22 cellular contexts compared by ENCODE assay signal in the genomic region with DNA sequence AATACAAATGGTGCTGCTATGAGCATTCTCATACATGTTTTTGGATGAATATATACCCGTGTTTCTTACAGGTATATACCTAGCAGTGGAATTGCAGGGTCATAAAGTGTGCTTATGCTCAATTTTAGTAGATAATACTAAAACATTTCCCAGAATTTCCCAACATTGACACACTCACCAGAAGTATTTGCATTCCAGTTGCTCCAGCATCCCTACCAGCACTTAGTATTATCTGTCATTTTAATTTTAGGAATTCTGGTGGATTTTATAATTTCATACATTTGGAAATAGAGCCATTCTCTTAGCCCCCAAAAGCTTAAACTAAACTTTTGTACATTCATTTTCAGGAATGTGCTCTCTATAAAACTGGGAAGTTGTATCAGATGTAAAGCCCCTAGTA.
A peak's percentile ranks its signal among the peaks of the same experiment; 100 is the strongest.
DNase-seq lines count a peak whose midpoint lies in the region; ATAC-seq, FAIRE-seq and TF ChIP-seq lines count a peak whose summit lies in the region.
"Had no signal": no experiment of that assay in that cellular context is flagged by ENCODE, and none has a peak within 500 bp of the region (broad histone marks: within the 10 kb centered on the region; RNA-seq: fewer than 3 reads in every experiment).

No MANE protein-coding gene starts in this region.

- H3K9me3 ChIP-seq in H9 (ENCODE audit: control insufficient read depth, low read depth, low read length) (peaks cover 5% of the 10 kb centered on the region), H1 (ENCODE audit: insufficient read depth in 2 of 2, low read depth in 1 of 2, low read length in 1 of 2) (peaks cover 3 to 10% of the 10 kb centered on the region in 2 experiments; a peak in 2 of 4 replicates)
- H3K9me3 ChIP-seq: Caco-2 had no signal

- H3K23ac ChIP-seq in H9 (ENCODE audit: insufficient read length, low read depth, low read length) = no peak overlapping the region
- H3K23ac ChIP-seq in H1 (ENCODE audit: insufficient read length) = no peak overlapping the region
- H3K23ac ChIP-seq in mesendoderm (ENCODE audit: low read length) = no peak overlapping the region

- FAIRE-seq in H1 (lab: Jason Lieb, UNC) = no peak
- FAIRE-seq: A549, G401.6, GM12892 had no signal

- no peak overlapping the region for H3K4me2 ChIP-seq in H9 (ENCODE audit: insufficient read depth, insufficient read length, low read length)
- H3K4me2 ChIP-seq in H1 (ENCODE audit: insufficient read depth in 1 of 2, low read depth in 2 of 2, low read length in 2 of 2) = no peak overlapping the region
- H3K4me2 ChIP-seq in mesendoderm (ENCODE audit: low read length) = no peak overlapping the region
- H3K4me2 ChIP-seq: A549, BLaER1 had no signal

- H3K56ac ChIP-seq in H9 (ENCODE audit: insufficient read length, low read depth, low read length) = no peak overlapping the region
- no peak overlapping the region for H3K56ac ChIP-seq in H1 (replicated peaks; ENCODE audit: insufficient read length, low read depth, low read length)
- H3K56ac ChIP-seq in mesendoderm (ENCODE audit: low read length) = no peak overlapping the region

- H3K79me1 ChIP-seq in H9 (ENCODE audit: insufficient read depth, low read depth, low read length, poor library complexity, severe bottlenecking) = no peaks in the 10 kb centered on the region
- no peaks in the 10 kb centered on the region for H3K79me1 ChIP-seq in H1 (ENCODE audit: low read depth, low read length)
- H3K79me1 ChIP-seq in mesendoderm (ENCODE audit: low read length) = no peaks in the 10 kb centered on the region

- POLR2A ChIA-PET in H1 (lab: Charles Lee; ENCODE audit: partially characterized antibody) = interaction anchor here (0.9 kb wide), 1 partner anchor 13 kb away, joined by 3 read pairs; no protein-coding TSS in a partner anchor

- H3K9ac ChIP-seq in H9 (ENCODE audit: extremely low read depth, insufficient read length, low read length) = no peak overlapping the region
- no peak overlapping the region for H3K9ac ChIP-seq in H1 (replicated peaks in 1 of 4; ENCODE audit: extremely low read depth in 1 of 4, low read depth in 3 of 4, low read length in 3 of 4)
- H3K9ac ChIP-seq in mesendoderm (ENCODE audit: low read length) = no peak overlapping the region
- H3K9ac ChIP-seq: BLaER1 had no signal

- H3K18ac ChIP-seq in H9 (ENCODE audit: insufficient read length, low read depth, low read length) (no peak overlapping the region), H1 (ENCODE audit: extremely low read depth, low read length) (no peak overlapping the region), mesendoderm (ENCODE audit: low read length) (no peak overlapping the region)

- TF ChIP-seq POLR2A in H1 (IDR thresholded peaks at IDR 0.05; ENCODE audit: control extremely low read depth in 1 of 2, low read depth in 2 of 2, low read length in 2 of 2) = no peak

- H2BK120ac ChIP-seq in H9 (ENCODE audit: low read depth, low read length, poor library complexity, severe bottlenecking) = no peak overlapping the region
- H2BK120ac ChIP-seq in H1 (replicated peaks; ENCODE audit: low read depth, low read length) = no peak overlapping the region
- H2BK120ac ChIP-seq in mesendoderm (ENCODE audit: low read depth, low read length) = no peak overlapping the region

- TF ChIP-seq EP300 in H1 (IDR thresholded peaks at IDR 0.05; ENCODE audit: borderline replicate concordance in 1 of 2, low read depth in 2 of 2, low read length in 2 of 2) = no peak

- H4K20me1 ChIP-seq in H9 (ENCODE audit: control insufficient read depth, insufficient read depth, insufficient read length) = no peaks in the 10 kb centered on the region
- H4K20me1 ChIP-seq in H1 (replicated peaks in 1 of 2; ENCODE audit: control insufficient read depth in 1 of 2, insufficient read depth in 2 of 2, low read length in 2 of 2) = no peaks in the 10 kb centered on the region

- no peak overlapping the region for H2BK5ac ChIP-seq in H9 (ENCODE audit: insufficient read length, low read length)
- H2BK5ac ChIP-seq in H1 (ENCODE audit: low read depth, low read length) = no peak overlapping the region
- H2BK5ac ChIP-seq in mesendoderm (ENCODE audit: low read length) = no peak overlapping the region

- H4K8ac ChIP-seq in H9 (replicated peaks; ENCODE audit: insufficient read length, low read depth, low read length) = no peak overlapping the region
- H4K8ac ChIP-seq in H1 (ENCODE audit: extremely low read depth, insufficient read depth, low read length) = no peak overlapping the region
- H4K8ac ChIP-seq in mesendoderm (ENCODE audit: low read depth, low read length) = no peak overlapping the region

- H2AFZ ChIP-seq in H9 (ENCODE audit: low read length) = no peak overlapping the region
- no peak overlapping the region for H2AFZ ChIP-seq in H1 (ENCODE audit: low read length)

- H3K9me3 Mint-ChIP-seq in H9 (peaks cover 9 to 20% of the 10 kb centered on the region in 2 experiments), memory B cell (no peaks in the 10 kb centered on the region)
- H3K9me3 Mint-ChIP-seq in stimulated activated naive B cell treated with anti-CD40 and anti-IgM and Interleukin-4, amounts not matched to agents 10 μg/mL and 1 μg/mL and 100 μg/mL, for 72 hours = peaks cover 2 to 3% of the 10 kb centered on the region in 2 donors
- H3K9me3 Mint-ChIP-seq: CD8-positive, alpha-beta T cell had no signal

- CTCF ChIA-PET in H1 (lab: Charles Lee; ENCODE audit: partially characterized antibody) = interaction anchor here (1.0 to 1.7 kb wide), 3 partner anchors 22 to 84 kb away, joined by 3 to 5 read pairs (median 4); no protein-coding TSS in a partner anchor

- H2BK20ac ChIP-seq in H9 (ENCODE audit: low read depth, low read length, poor library complexity, severe bottlenecking) (no peak overlapping the region), H1 (ENCODE audit: low read length) (0 out of 2 replicates have a peak overlapping the region, but pooled peaks have one; percentile 5)

- H3K14ac ChIP-seq in H9 (ENCODE audit: insufficient read depth, low read length) = no peak overlapping the region
- H3K14ac ChIP-seq in H1 (ENCODE audit: insufficient read length) = no peak overlapping the region

- H2BK15ac ChIP-seq in H9 (ENCODE audit: low read depth, low read length) = no peak overlapping the region
- no peak overlapping the region for H2BK15ac ChIP-seq in H1 (ENCODE audit: low read length)
- H2BK15ac ChIP-seq in mesendoderm (replicated peaks; ENCODE audit: low read depth) = no peak overlapping the region

- H3K27ac Mint-ChIP-seq in H9 (peak overlapping the region; percentile 15 to 74 (median 54); a peak in 3 of 7 replicates), memory B cell (peak overlapping the region; percentile 50)
- peak overlapping the region; percentile 69 for H3K27ac Mint-ChIP-seq in stimulated activated naive B cell treated with anti-CD40 and anti-IgM and Interleukin-4, amounts not matched to agents 10 μg/mL and 1 μg/mL and 100 μg/mL, for 72 hours
- H3K27ac Mint-ChIP-seq: B cell had no signal

- TF ChIP-seq CTCF in H9 (conservative IDR thresholded peaks at IDR 0.05) (no peak), H1 (IDR thresholded peaks at IDR 0.05; ENCODE audit: control extremely low read depth in 1 of 3, insufficient read depth in 1 of 3, low read depth in 1 of 3, low read length in 3 of 3) (no peak)

- peaks cover 17% of the 10 kb centered on the region; the same call in 1 of the 2 replicates for H3K4me1 ChIP-seq in H9 (ENCODE audit: insufficient read depth, low read length)
- peaks cover 2 to 29% (median 19%) of the 10 kb centered on the region in 4 experiments; a peak in 5 of 7 replicates for H3K4me1 ChIP-seq in H1 (replicated peaks in 1 of 4; ENCODE audit: control insufficient read depth in 3 of 4, insufficient read depth in 4 of 4, low read length in 3 of 4)
- peaks cover 6% of the 10 kb centered on the region for H3K4me1 ChIP-seq in mesendoderm (ENCODE audit: control insufficient read depth, low read depth, low read length)
- H3K4me1 ChIP-seq: Caco-2 had no signal

- H3K27me3 ChIP-seq in H9 (ENCODE audit: insufficient read depth, low read length) = no peaks in the 10 kb centered on the region
- H3K27me3 ChIP-seq in H1 (replicated peaks in 1 of 4; ENCODE audit: control insufficient read depth in 3 of 4, extremely low read depth in 1 of 4, insufficient read depth in 3 of 4, low read length in 3 of 4) = no peaks in the 10 kb centered on the region
- no peaks in the 10 kb centered on the region for H3K27me3 ChIP-seq in mesendoderm (ENCODE audit: insufficient read depth, low read length, poor library complexity)
- H3K27me3 ChIP-seq: BLaER1 had no signal

- no peak overlapping the region for H3T11ph ChIP-seq in H9 (ENCODE audit: low read length)

- no peaks in the 10 kb centered on the region for H3K79me2 ChIP-seq in H9 (ENCODE audit: insufficient read depth, low read length)
- H3K79me2 ChIP-seq in H1 (ENCODE audit: control insufficient read depth in 1 of 2, insufficient read depth in 2 of 2, low read length in 2 of 2) = peaks cover 0 to 3% of the 10 kb centered on the region in 2 experiments; a peak in 1 of 4 replicates
- no peaks in the 10 kb centered on the region for H3K79me2 ChIP-seq in mesendoderm (ENCODE audit: control insufficient read depth, insufficient read depth, low read length)

- H4K5ac ChIP-seq in H9 (ENCODE audit: insufficient read length, low read depth, low read length) (no peak overlapping the region), H1 (ENCODE audit: insufficient read length, low read depth, low read length) (no peak overlapping the region), mesendoderm (ENCODE audit: low read length) (no peak overlapping the region)

- H2AK5ac ChIP-seq in H9 (ENCODE audit: insufficient read length, low read length) (no peak overlapping the region), H1 (ENCODE audit: low read depth, low read length) (no peak overlapping the region), mesendoderm (ENCODE audit: low read length) (no peak overlapping the region)

- no peak for TF ChIP-seq RAD21 in H1 (IDR thresholded peaks at IDR 0.05 in 1 of 2, conservative IDR thresholded peaks at IDR 0.05 in 1 of 2; ENCODE audit: low read depth in 2 of 2, low read length in 2 of 2)

- H3K4ac ChIP-seq in H9 (ENCODE audit: low read depth, low read length) = no peak overlapping the region
- H3K4ac ChIP-seq in H1 (replicated peaks; ENCODE audit: insufficient read length, low read depth, low read length) = no peak overlapping the region
- H3K4ac ChIP-seq in mesendoderm (ENCODE audit: low read depth, low read length) = no peak overlapping the region

- DNase-seq in H9 = no peak
- DNase-seq in H1 (ENCODE audit: low read depth in 1 of 2, low spot score in 2 of 2) = no peak
- DNase-seq in memory B cell (ENCODE audit: low spot score in 2 of 2) = no peak
- no peak for DNase-seq in stimulated activated naive B cell treated with anti-CD40 and anti-IgM and Interleukin-4, amounts not matched to agents 10 μg/mL and 1 μg/mL and 100 μg/mL, for 72 hours
- no peak for DNase-seq in mesendoderm
- no peak for DNase-seq in islet precursor cell
- DNase-seq in AG08395 (ENCODE audit: low spot score) = no peak
- DNase-seq: 8988T; Caco-2; CD4-positive, CD25-positive, alpha-beta regulatory T cell; CD8-positive, alpha-beta T cell; DMS153; DND-41; GOT3; H7 had no signal

- H3K27me3 Mint-ChIP-seq in H9 (ENCODE audit: low read depth) (no peaks in the 10 kb centered on the region), memory B cell (no peaks in the 10 kb centered on the region)
- H3K27me3 Mint-ChIP-seq in stimulated activated naive B cell treated with anti-CD40 and anti-IgM and Interleukin-4, amounts not matched to agents 10 μg/mL and 1 μg/mL and 100 μg/mL, for 72 hours = no peaks in the 10 kb centered on the region
- H3K27me3 Mint-ChIP-seq: B cell; CD4-positive, CD25-positive, alpha-beta regulatory T cell had no signal

- H2BK12ac ChIP-seq in H9 (ENCODE audit: insufficient read length, low read depth, low read length) (no peak overlapping the region), H1 (ENCODE audit: low read depth, low read length) (no peak overlapping the region)

- H3K4me3 ChIP-seq in H1 (ENCODE audit: extremely low read depth in 1 of 4, insufficient read depth in 2 of 4, low read depth in 3 of 4, low read length in 4 of 4) (no peak overlapping the region), mesendoderm (ENCODE audit: low read length) (no peak overlapping the region)
- H3K4me3 ChIP-seq: A549, BLaER1 had no signal

- H3K36me3 ChIP-seq in H1 (ENCODE audit: control insufficient read depth in 2 of 4, insufficient read depth in 4 of 4, low read length in 3 of 4) = peaks cover 0 to 17% (median 6%) of the 10 kb centered on the region in 4 experiments; a peak in 4 of 8 replicates
- H3K36me3 ChIP-seq in mesendoderm (ENCODE audit: control insufficient read depth, insufficient read depth, low read length) = no peaks in the 10 kb centered on the region

- no peak for ATAC-seq in memory B cell (ENCODE audit: low read depth)
- no peak for ATAC-seq in stimulated activated naive B cell treated with anti-CD40 and anti-IgM and Interleukin-4, amounts not matched to agents 10 μg/mL and 1 μg/mL and 100 μg/mL, for 72 hours (replicated peaks)
- ATAC-seq: A549; CD8-positive, alpha-beta T cell; HCT116 had no signal

- H3K23me2 ChIP-seq in H9 (ENCODE audit: insufficient read length, low read depth, low read length, poor library complexity, severe bottlenecking) (no peaks in the 10 kb centered on the region), H1 (ENCODE audit: low read depth, low read length) (no peaks in the 10 kb centered on the region)

- no peak overlapping the region for H3K4me3 Mint-ChIP-seq in H9
- no peak overlapping the region for H3K4me3 Mint-ChIP-seq in memory B cell
- no peak overlapping the region for H3K4me3 Mint-ChIP-seq in stimulated activated naive B cell treated with anti-CD40 and anti-IgM and Interleukin-4, amounts not matched to agents 10 μg/mL and 1 μg/mL and 100 μg/mL, for 72 hours
- H3K4me3 Mint-ChIP-seq: B cell; CD4-positive, CD25-positive, alpha-beta regulatory T cell; CD8-positive, alpha-beta T cell had no signal

- H3K27ac ChIP-seq in H9 (ENCODE audit: insufficient read length, low read depth, low read length) (no peak overlapping the region), H1 (ENCODE audit: low read depth, low read length) (no peak overlapping the region), mesendoderm (ENCODE audit: low read depth, low read length) (no peak overlapping the region)
- H3K27ac ChIP-seq: A549, BLaER1, C4-2B had no signal

- H4K91ac ChIP-seq in H9 (ENCODE audit: insufficient read length, low read depth, low read length) = no peak overlapping the region
- H4K91ac ChIP-seq in H1 (replicated peaks; ENCODE audit: insufficient read length, low read length) = no peak overlapping the region

- H3K4me1 Mint-ChIP-seq in H9 = peaks cover 42 to 47% of the 10 kb centered on the region in 2 experiments
- H3K4me1 Mint-ChIP-seq in memory B cell = peaks cover 12% of the 10 kb centered on the region
- H3K4me1 Mint-ChIP-seq in stimulated activated naive B cell treated with anti-CD40 and anti-IgM and Interleukin-4, amounts not matched to agents 10 μg/mL and 1 μg/mL and 100 μg/mL, for 72 hours = peaks cover 25 to 38% of the 10 kb centered on the region in 2 donors

- peaks cover 29 to 45% (median 41%) of the 10 kb centered on the region in 3 experiments for H3K36me3 Mint-ChIP-seq in H9 (ENCODE audit: insufficient read depth in 1 of 3, low read depth in 3 of 3)
- peaks cover 31% of the 10 kb centered on the region for H3K36me3 Mint-ChIP-seq in memory B cell
- H3K36me3 Mint-ChIP-seq in stimulated activated naive B cell treated with anti-CD40 and anti-IgM and Interleukin-4, amounts not matched to agents 10 μg/mL and 1 μg/mL and 100 μg/mL, for 72 hours = peaks cover 22 to 54% of the 10 kb centered on the region in 2 donors

- WGBS in H9 (ENCODE audit: extremely low coverage, insufficient read length, low lambda C conversion rate) = no CpG with 5 or more reads among the region's 1 CpG
- 92% methylated on average over 1 of the region's 1 CpG; no CpG with 5 or more reads in 1 of the 2 experiments for WGBS in H1 (ENCODE audit: extremely low coverage in 1 of 2, insufficient coverage in 1 of 2, insufficient read length in 1 of 2, insufficient replicate concordance in 2 of 2, low coverage in 1 of 2, low lambda C conversion rate in 2 of 2, missing lambda C conversion rate in 1 of 2), 2 experiments
- WGBS in mesendoderm (ENCODE audit: extremely low coverage, insufficient coverage, low lambda C conversion rate) = no CpG with 5 or more reads among the region's 1 CpG
